1 cellular context compared by ENCODE assay signal in genomic region chr6:31690231-31691077, GRCh38.
A peak's percentile ranks its signal among the peaks of the same experiment; 100 is the strongest.
TF ChIP-seq lines count a peak whose summit lies in the region.

No MANE protein-coding gene starts in this region.

TF ChIP-seq in K562, 482 proteins besides CTCF, POLR2A, EP300 and RAD21 (continued from another document and continues in another):
- TF ChIP-seq FOXP4 (CRISPR knock-in tag; IDR thresholded peaks at IDR 0.05; ENCODE audit: borderline replicate concordance) (peak; percentile 86; the same call in 1 of the 2 replicates), THRAP3 (IDR thresholded peaks at IDR 0.05; ENCODE audit: borderline replicate concordance) (peak; percentile 74; the same call in 1 of the 2 replicates), RBM34 (IDR thresholded peaks at IDR 0.05; ENCODE audit: borderline replicate concordance, insufficient read depth, low read length) (no peak), CBFA2T3 (IDR thresholded peaks at IDR 0.05) (peak; percentile 96), RREB1 (CRISPR knock-in tag; IDR thresholded peaks at IDR 0.05) (peak; percentile 11; the same call in 1 of the 2 replicates), BRD4 (IDR thresholded peaks at IDR 0.05) (no peak), IFI16 (CRISPR knock-in tag; IDR thresholded peaks at IDR 0.05) (no peak), CHAMP1 (IDR thresholded peaks at IDR 0.05) (no peak), MED1 (CRISPR knock-in tag; IDR thresholded peaks at IDR 0.05; ENCODE audit: borderline replicate concordance) (peak; percentile 90; the same call in 1 of the 2 replicates), ZNF165 (CRISPR knock-in tag; IDR thresholded peaks at IDR 0.05; ENCODE audit: borderline replicate concordance) (no peak), KDM4B (IDR thresholded peaks at IDR 0.05; ENCODE audit: borderline replicate concordance in 2 of 2, low read depth in 1 of 2) (peak in 1 of 2 experiments; percentile 54; a peak in 1 of 4 replicates), NEUROD1 (IDR thresholded peaks at IDR 0.05; ENCODE audit: borderline replicate concordance, low read depth, low read length, partially characterized antibody) (peak; percentile 95), ELK3 (CRISPR knock-in tag; IDR thresholded peaks at IDR 0.05) (no peak), ARHGAP35 (IDR thresholded peaks at IDR 0.05; ENCODE audit: partially characterized antibody) (no peak), HINFP (tag; conservative IDR thresholded peaks at IDR 0.05; ENCODE audit: low read depth) (no peak), NFRKB (IDR thresholded peaks at IDR 0.05; ENCODE audit: low read depth) (peak; percentile 72), ETV6 (IDR thresholded peaks at IDR 0.05; ENCODE audit: borderline replicate concordance in 1 of 2, low read depth in 2 of 2, low read length in 1 of 2) (peak in 1 of 2 experiments; percentile 48; a peak in 1 of 4 replicates), ETV6 (CRISPR knock-in tag; IDR thresholded peaks at IDR 0.05; ENCODE audit: borderline replicate concordance) (0 out of 2 replicates have a peak, but pooled peaks have one; percentile 34), ZBTB2 (IDR thresholded peaks at IDR 0.05) (peak; percentile 93), ZNF274 (IDR thresholded peaks at IDR 0.05; ENCODE audit: borderline replicate concordance, low read depth, low read length) (no peak), KDM5B (IDR thresholded peaks at IDR 0.05; ENCODE audit: insufficient replicate concordance, low read depth, low read length) (peak; percentile 21), ZNF253 (CRISPR knock-in tag; conservative IDR thresholded peaks at IDR 0.05) (0 out of 2 replicates have a peak, but pooled peaks have one; percentile 56), ADNP (tag; IDR thresholded peaks at IDR 0.05) (peak; percentile 94), GABPA (tag; conservative IDR thresholded peaks at IDR 0.05; ENCODE audit: low read depth) (0 out of 2 replicates have a peak, but pooled peaks have one; percentile 25), EWSR1 (IDR thresholded peaks at IDR 0.05; ENCODE audit: borderline replicate concordance, low read depth, partially characterized antibody) (no peak), NCOA6 (IDR thresholded peaks at IDR 0.05) (no peak), ZNF561 (CRISPR knock-in tag; conservative IDR thresholded peaks at IDR 0.05) (no peak), FOS (IDR thresholded peaks at IDR 0.05; ENCODE audit: extremely low read depth, insufficient read length) (peak; percentile 73), SRSF7 (optimal IDR thresholded peaks at IDR 0.05; ENCODE audit: low read depth, low read length) (no peak), ARID4B (CRISPR knock-in tag; IDR thresholded peaks at IDR 0.05) (no peak), BRCA1 (IDR thresholded peaks at IDR 0.05) (no peak), BRCA1 (CRISPR knock-in tag; IDR thresholded peaks at IDR 0.05) (0 out of 2 replicates have a peak, but pooled peaks have one; percentile 80), MYBL2 (IDR thresholded peaks at IDR 0.05; ENCODE audit: low read depth) (no peak), MYBL2 (CRISPR knock-in tag; IDR thresholded peaks at IDR 0.05; ENCODE audit: borderline replicate concordance) (no peak), BCL6 (CRISPR knock-in tag; IDR thresholded peaks at IDR 0.05) (no peak), TBP (optimal IDR thresholded peaks at IDR 0.05; ENCODE audit: low read depth, low read length) (peak; percentile 10), ZNF584 (CRISPR knock-in tag; IDR thresholded peaks at IDR 0.05; ENCODE audit: low read depth) (peak; percentile 72; the same call in 1 of the 2 replicates), HBP1 (CRISPR knock-in tag; IDR thresholded peaks at IDR 0.05) (peak; percentile 83)
